Comparison of ENCODE assay signal across 17 cellular contexts in genomic region chr13:46164661-46165060, GRCh38. TPM values are rescaled to one million over a fixed set of nuclear protein-coding genes. Genes with fewer than 3 reads are reported as not detected.
DNase-seq lines count a peak whose midpoint lies in the region; TF ChIP-seq lines count a peak whose summit lies in the region.
"Had no signal": no experiment of that assay in that cellular context is flagged by ENCODE, and none has a peak within 500 bp of the region (broad histone marks: within the 10 kb centered on the region; RNA-seq: fewer than 3 reads in every experiment).

No MANE protein-coding gene starts in this region.

- no peaks in the 10 kb centered on the region for H3K79me2 ChIP-seq in mammary epithelial cell (ENCODE audit: insufficient read depth, low read length)

- no TSS peak for BruUV-seq in mammary epithelial cell (replicated peaks; lab: Mats Ljungman, UMichigan)

- dilution Hi-C loops in mammary epithelial cell (cut with HindIII; ENCODE audit: low sequenced_read_pairs): no loop called here

- peaks cover 0 to 37% (median 33%) of the 10 kb centered on the region in 11 experiments; a peak in 18 of 22 replicates for H3K9me3 ChIP-seq in BLaER1 treated with 17β-estradiol and CSF1 and Interleukin-3, amounts not matched to agents 10 nM and 100 nM (replicated peaks in 1 of 11)
- H3K9me3 ChIP-seq in CD4-positive, alpha-beta memory T cell (ENCODE audit: control insufficient read depth in 1 of 2, low read length in 2 of 2): no peaks in the 10 kb centered on the region
- H3K9me3 ChIP-seq in SK-N-MC (ENCODE audit: low read depth, low read length) (no peaks in the 10 kb centered on the region), mammary epithelial cell (replicated peaks; ENCODE audit: insufficient read depth, low read length) (no peaks in the 10 kb centered on the region), tibial artery (no peaks in the 10 kb centered on the region)
- H3K9me3 ChIP-seq in effector memory CD4-positive, alpha-beta T cell (ENCODE audit: control insufficient read depth, low read length): no peaks in the 10 kb centered on the region
- H3K9me3 ChIP-seq: gastrocnemius medialis, suprapubic skin had no signal

- H2AFZ ChIP-seq in mammary epithelial cell (ENCODE audit: low read depth, low read length): no peak overlapping the region

- 0 out of 20 replicates have a peak overlapping the region, but pooled peaks of 2 of the 10 experiments have one; percentile 11 to 12 for H3K4me3 ChIP-seq in BLaER1 treated with 17β-estradiol and CSF1 and Interleukin-3, amounts not matched to agents 10 nM and 100 nM
- H3K4me3 ChIP-seq in CD4-positive, alpha-beta memory T cell (ENCODE audit: low read length in 2 of 2): peak overlapping the region in 1 of 2 donors; percentile 18
- H3K4me3 ChIP-seq in SK-N-MC (no peak overlapping the region), mammary epithelial cell (replicated peaks in 1 of 3; ENCODE audit: insufficient read depth in 1 of 3, low read depth in 2 of 3, low read length in 3 of 3) (no peak overlapping the region), tibial artery (no peak overlapping the region)
- H3K4me3 ChIP-seq in effector memory CD4-positive, alpha-beta T cell (ENCODE audit: insufficient read depth, low read depth, low read length, poor library complexity, severe bottlenecking): no peak overlapping the region
- H3K4me3 ChIP-seq: gastrocnemius medialis, suprapubic skin had no signal

- H3K27me3 Mint-ChIP-seq in CD4-positive, alpha-beta memory T cell: no peaks in the 10 kb centered on the region
- H3K27me3 Mint-ChIP-seq in nephron progenitor cell (ENCODE audit: low read depth, poor library complexity): no peaks in the 10 kb centered on the region

- peaks cover 45 to 98% (median 88%) of the 10 kb centered on the region in 11 experiments for H3K36me3 ChIP-seq in BLaER1 treated with 17β-estradiol and CSF1 and Interleukin-3, amounts not matched to agents 10 nM and 100 nM
- peaks cover 4% of the 10 kb centered on the region for H3K36me3 ChIP-seq in CD4-positive, alpha-beta memory T cell (ENCODE audit: insufficient read depth, low read length)
- H3K36me3 ChIP-seq in SK-N-MC (ENCODE audit: insufficient read depth, low read length) (no peaks in the 10 kb centered on the region), mammary epithelial cell (ENCODE audit: insufficient read depth, low read length) (no peaks in the 10 kb centered on the region), tibial artery (no peaks in the 10 kb centered on the region)
- H3K36me3 ChIP-seq in effector memory CD4-positive, alpha-beta T cell (ENCODE audit: control insufficient read depth, insufficient read depth, low read length): peaks cover under 1% of the 10 kb centered on the region
- H3K36me3 ChIP-seq: gastrocnemius medialis, suprapubic skin, WERI-Rb-1 had no signal

- intact Hi-C loops in CD4-positive, alpha-beta memory T cell (cut with micrococcal nuclease): loop anchor here (5.0 kb wide), 1 partner anchor 37 kb away; no protein-coding TSS in a partner anchor
- intact Hi-C loops in mammary epithelial cell (cut with micrococcal nuclease): no loop called here
- intact Hi-C loops in tibial artery (cut with DNase I; ENCODE audit: low total_unique reads): no loop called here

- peak overlapping the region in 1 of 11 experiments; percentile 37; a peak in 1 of 22 replicates for H3K9ac ChIP-seq in BLaER1 treated with 17β-estradiol and CSF1 and Interleukin-3, amounts not matched to agents 10 nM and 100 nM
- H3K9ac ChIP-seq in SK-N-MC (ENCODE audit: insufficient read length) (no peak overlapping the region), mammary epithelial cell (ENCODE audit: insufficient read depth, low read length) (no peak overlapping the region)

- H3K4me3 Mint-ChIP-seq in CD4-positive, alpha-beta memory T cell: peak overlapping the region; percentile 50 to 85 (median 72)
- H3K4me3 Mint-ChIP-seq in nephron progenitor cell: no peak overlapping the region

- peak overlapping the region; percentile 80 to 95 (median 90) for H3K27ac Mint-ChIP-seq in CD4-positive, alpha-beta memory T cell
- H3K27ac Mint-ChIP-seq in nephron progenitor cell: no peak overlapping the region

- H3K4me2 ChIP-seq in BLaER1 treated with 17β-estradiol and CSF1 and Interleukin-3, amounts not matched to agents 10 nM and 100 nM: peak overlapping the region; percentile 35 to 99 (median 93); a peak in 15 of 22 replicates
- no peak overlapping the region for H3K4me2 ChIP-seq in mammary epithelial cell (ENCODE audit: insufficient read depth, low read depth, low read length)

- H3K4me1 ChIP-seq in BLaER1 treated with 17β-estradiol and CSF1 and Interleukin-3, amounts not matched to agents 10 nM and 100 nM: peaks cover 69 to 93% (median 74%) of the 10 kb centered on the region in 10 experiments
- H3K4me1 ChIP-seq in CD4-positive, alpha-beta memory T cell (ENCODE audit: insufficient read depth, low read length): peaks cover 86% of the 10 kb centered on the region
- H3K4me1 ChIP-seq in effector memory CD4-positive, alpha-beta T cell (ENCODE audit: control insufficient read depth, insufficient read depth, low read length, poor library complexity, severe bottlenecking): peaks cover 67% of the 10 kb centered on the region
- H3K4me1 ChIP-seq in mammary epithelial cell (ENCODE audit: insufficient read depth, low read length) (peaks cover 3% of the 10 kb centered on the region), tibial artery (peaks cover 0 to 3% (median 0%) of the 10 kb centered on the region in 4 donors)
- H3K4me1 ChIP-seq: gastrocnemius medialis had no signal

- peaks cover 35 to 100% (median 96%) of the 10 kb centered on the region in 11 experiments for H4K20me1 ChIP-seq in BLaER1 treated with 17β-estradiol and CSF1 and Interleukin-3, amounts not matched to agents 10 nM and 100 nM
- no peaks in the 10 kb centered on the region for H4K20me1 ChIP-seq in mammary epithelial cell (ENCODE audit: insufficient read depth, low read length)

- no peak for TF ChIP-seq CTCF in mammary epithelial cell (conservative IDR thresholded peaks at IDR 0.05 in 1 of 2, IDR thresholded peaks at IDR 0.05 in 1 of 2; ENCODE audit: extremely low read depth in 1 of 2, insufficient read depth in 1 of 2, low read depth in 1 of 2, low read length in 2 of 2)
- TF ChIP-seq CTCF in tibial artery (IDR thresholded peaks at IDR 0.05): no peak
- TF ChIP-seq CTCF in nephron progenitor cell (IDR thresholded peaks at IDR 0.05): no peak

- POLR2A ChIA-PET in CD4-positive, alpha-beta memory T cell (lab: Charles Lee; ENCODE audit: partially characterized antibody): interaction anchor here (1.5 to 12.1 kb wide), 2 partner anchors 11 to 24 kb away, joined by 4 to 288 read pairs; partner anchors contain the start of gene LCP1

- H3K9me3 Mint-ChIP-seq in CD4-positive, alpha-beta memory T cell: no peaks in the 10 kb centered on the region
- peaks cover 8% of the 10 kb centered on the region for H3K9me3 Mint-ChIP-seq in nephron progenitor cell

- CTCF ChIA-PET in CD4-positive, alpha-beta memory T cell (lab: Charles Lee; ENCODE audit: partially characterized antibody): interaction anchor here (1.4 to 12.0 kb wide), 4 partner anchors 7 to 125 kb away, joined by 3 to 188 read pairs (median 4); no protein-coding TSS in a partner anchor
- CTCF ChIA-PET in mammary epithelial cell (lab: Charles Lee; ENCODE audit: low non-redundant PET): no interaction called here

- DNase-seq in CD4-positive, alpha-beta memory T cell: no peak
- no peak for DNase-seq in SK-N-MC (ENCODE audit: low read depth, low spot score)
- DNase-seq in effector memory CD4-positive, alpha-beta T cell: no peak
- DNase-seq in mammary epithelial cell: no peak
- no peak for DNase-seq in tibial artery
- DNase-seq in nephron progenitor cell: no peak
- DNase-seq: aorta, DMS79 treated with DMSO at 0.1 percent for 48 hours, gastrocnemius medialis, left ventricle myocardium superior, NCI-H187 treated with DMSO at 0.1 percent for 48 hours, NCI-H524, WERI-Rb-1 had no signal

- H3K27ac ChIP-seq in BLaER1 treated with 17β-estradiol and CSF1 and Interleukin-3, amounts not matched to agents 10 nM and 100 nM: peak overlapping the region in 5 of 11 experiments; percentile 1 to 98 (median 62); a peak in 2 of 22 replicates
- peak overlapping the region; percentile 44 for H3K27ac ChIP-seq in CD4-positive, alpha-beta memory T cell (ENCODE audit: low read depth, low read length)
- H3K27ac ChIP-seq in SK-N-MC (peak overlapping the region; percentile 56; the same call in 1 of the 2 replicates), mammary epithelial cell (ENCODE audit: insufficient read depth, low read depth, low read length) (no peak overlapping the region), tibial artery (no peak overlapping the region)
- H3K27ac ChIP-seq in effector memory CD4-positive, alpha-beta T cell (ENCODE audit: insufficient read depth, low read length, poor library complexity, severe bottlenecking): peak overlapping the region; percentile 77
- H3K27ac ChIP-seq: gastrocnemius medialis, suprapubic skin, WERI-Rb-1 had no signal

- in situ Hi-C loops in mammary epithelial cell (cut with MboI; ENCODE audit: low sequenced_read_pairs in 2 of 2): no loop called here

- peaks cover 6 to 52% of the 10 kb centered on the region in 2 donors for H3K36me3 Mint-ChIP-seq in CD4-positive, alpha-beta memory T cell
- H3K36me3 Mint-ChIP-seq in nephron progenitor cell (ENCODE audit: low read depth): peaks cover 7% of the 10 kb centered on the region

- no peaks in the 10 kb centered on the region for H3K27me3 ChIP-seq in BLaER1 treated with 17β-estradiol and CSF1 and Interleukin-3, amounts not matched to agents 10 nM and 100 nM
- H3K27me3 ChIP-seq in CD4-positive, alpha-beta memory T cell (ENCODE audit: insufficient read depth, low read length): no peaks in the 10 kb centered on the region
- H3K27me3 ChIP-seq in effector memory CD4-positive, alpha-beta T cell (replicated peaks; ENCODE audit: control insufficient read depth, insufficient read depth, low read length, poor library complexity, severe bottlenecking): no peaks in the 10 kb centered on the region
- H3K27me3 ChIP-seq in mammary epithelial cell (ENCODE audit: insufficient read depth, low read length) (no peaks in the 10 kb centered on the region), tibial artery (peaks cover 0 to 3% of the 10 kb centered on the region in 2 donors)
- H3K27me3 ChIP-seq: suprapubic skin had no signal

- peaks cover 66 to 85% (median 77%) of the 10 kb centered on the region in 4 donors for H3K4me1 Mint-ChIP-seq in CD4-positive, alpha-beta memory T cell
- H3K4me1 Mint-ChIP-seq in nephron progenitor cell: peaks cover 20% of the 10 kb centered on the region

RNA-seq across cellular contexts. Expression of gene LCP1, which starts 17.3 kb away (rescaled TPM):
- total RNA-seq in CD4-positive, alpha-beta memory T cell: 100 to 1,000 TPM; 466 to 497 TPM
- polyA plus RNA-seq in CD4-positive, alpha-beta memory T cell: 1,000 to 10,000 TPM; 1,169 to 1,658 TPM
- 100 to 1,000 TPM; 149 to 454 TPM for total RNA-seq in mammary epithelial cell
- 1.2 TPM for polyA plus RNA-seq in mammary epithelial cell
- polyA minus RNA-seq in mammary epithelial cell: 1.1 TPM
- total RNA-seq: myocyte had no signal

RNA-seq across cellular contexts. Expression of gene LRRC63, which starts 47.1 kb away (rescaled TPM):
- under 1 TPM; 0.49 to 0.75 TPM for total RNA-seq in CD4-positive, alpha-beta memory T cell
- polyA plus RNA-seq in CD4-positive, alpha-beta memory T cell: under 1 TPM; 0.41 to 0.57 TPM
- not detected for total RNA-seq in mammary epithelial cell
- polyA plus RNA-seq in mammary epithelial cell: 0.03 TPM
- not detected for polyA minus RNA-seq in mammary epithelial cell
- total RNA-seq: gastrocnemius medialis, M059J, myocyte, suprapubic skin had no signal

RNA-seq across cellular contexts. Expression of gene CPB2, which starts 59.8 kb away (rescaled TPM):
- not detected for total RNA-seq in CD4-positive, alpha-beta memory T cell
- polyA plus RNA-seq in CD4-positive, alpha-beta memory T cell: not detected
- not detected for total RNA-seq in mammary epithelial cell
- not detected for polyA plus RNA-seq in mammary epithelial cell
- polyA minus RNA-seq in mammary epithelial cell: not detected
- total RNA-seq: aorta, left ventricle myocardium superior, M059J, myocyte had no signal
- polyA plus RNA-seq: aorta had no signal

Comparison
In these comparisons a context has a peak if more than half of its experiments do, and no peak if none do; other contexts are left out.
1. H3K27ac ChIP-seq: peak in CD4-positive, alpha-beta memory T cell (single experiment), SK-N-MC (single experiment) and effector memory CD4-positive, alpha-beta T cell (single experiment); none in mammary epithelial cell (single experiment) and tibial artery (0 of 2).